8 cellular contexts compared by ENCODE assay signal in the genomic region with DNA sequence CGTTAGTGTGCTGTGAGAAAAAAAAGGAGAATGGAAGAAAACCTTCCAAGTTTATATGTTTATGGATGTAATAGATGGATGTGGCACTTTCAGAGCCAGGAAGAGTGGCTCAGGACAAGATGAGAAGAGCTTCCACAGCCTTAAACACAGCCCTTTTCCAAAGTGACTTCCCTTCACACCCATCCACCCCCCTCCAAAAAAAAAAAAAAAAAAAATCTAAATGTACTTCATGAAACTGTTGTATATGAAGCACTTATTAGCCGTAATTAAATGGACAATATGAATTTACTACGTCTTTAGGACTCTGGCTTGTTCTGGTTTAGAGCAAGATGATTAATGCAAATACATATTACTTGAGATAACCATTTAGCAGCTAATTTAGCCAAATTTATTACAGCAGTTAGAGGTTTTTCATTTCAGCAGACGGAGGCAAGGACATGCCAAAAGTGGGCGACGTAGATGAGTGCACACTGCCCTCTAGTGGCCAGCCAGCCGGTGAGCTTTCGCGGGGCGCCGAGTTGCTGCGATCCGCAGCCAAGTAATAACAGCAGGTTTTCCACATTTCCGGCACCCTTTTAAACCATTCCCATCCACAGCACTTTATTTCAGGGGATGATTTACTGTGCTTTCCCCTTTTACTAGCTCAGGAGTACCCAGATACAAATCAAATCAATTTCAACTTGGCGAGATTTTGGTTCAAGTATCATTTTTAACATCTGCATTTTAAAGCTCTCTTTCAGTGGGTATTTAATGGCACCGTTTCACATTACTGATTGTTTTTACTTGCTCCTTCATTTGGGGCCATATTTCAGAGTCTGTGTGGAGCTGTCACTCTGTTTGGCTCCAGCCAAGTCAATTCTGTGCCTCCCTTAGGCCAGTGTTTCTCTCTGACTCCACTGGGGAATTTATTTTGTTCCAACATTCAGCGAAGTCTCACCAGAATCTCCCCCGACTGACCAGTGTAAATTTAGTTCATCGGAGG.
A peak's percentile ranks its signal among the peaks of the same experiment; 100 is the strongest.
DNase-seq lines count a peak whose midpoint lies in the region; ATAC-seq and TF ChIP-seq lines count a peak whose summit lies in the region.

No MANE protein-coding gene starts in this region.

- H3K9me3 ChIP-seq in A673 (ENCODE audit: low read depth, low read length, poor library complexity, severe bottlenecking) (no peaks in the 10 kb centered on the region), endocrine pancreas (ENCODE audit: control insufficient read depth, low read length) (no peaks in the 10 kb centered on the region)

- intact Hi-C loops in A673 (cut with micrococcal nuclease; ENCODE audit: unreplicated experiment): loop anchor here (1.0 to 5.0 kb wide), 7 partner anchors 116 to 1216 kb away; no protein-coding TSS in a partner anchor

- DNase-seq in A673 (ENCODE audit: low spot score) (peak; percentile 87), NCI-H82 (lab: John Stamatoyannopoulos, UW) (peak; percentile 72), mesenteric fat pad (ENCODE audit: low spot score) (peak; percentile 92)
- peak; percentile 17 to 56 (median 45) for DNase-seq in activated CD8-positive, alpha-beta memory T cell treated with anti-CD3 and anti-CD28 coated beads for 48 hours (ENCODE audit: low read depth in 2 of 3, low spot score in 2 of 3)
- DNase-seq in stimulated activated CD8-positive, alpha-beta memory T cell treated with anti-CD3 and anti-CD28 coated beads, Interleukin-15, amount 100 ng/mL, for 24 hours (ENCODE audit: low read depth): peak; percentile 59

- TF ChIP-seq CTCF in A673 (conservative IDR thresholded peaks at IDR 0.05; ENCODE audit: low read depth, low read length): peak; percentile 98

- H3K9ac ChIP-seq in endocrine pancreas (ENCODE audit: control insufficient read depth, insufficient read depth, low read length): peak overlapping the region; percentile 20

- H3K36me3 ChIP-seq in A673 (ENCODE audit: insufficient read depth, low read length, poor library complexity, severe bottlenecking): no peaks in the 10 kb centered on the region
- H3K36me3 ChIP-seq in endocrine pancreas (ENCODE audit: control insufficient read depth, insufficient read depth, low read length): no peaks in the 10 kb centered on the region

- H3K4me3 ChIP-seq in A673 (ENCODE audit: low read depth, low read length, poor library complexity, severe bottlenecking): no peak overlapping the region
- H3K4me3 ChIP-seq in endocrine pancreas (ENCODE audit: control insufficient read depth, insufficient read depth, low read length): peak overlapping the region; percentile 28

- no TSS peak for BruUV-seq in A673 (replicated peaks; lab: Mats Ljungman, UMichigan)

- no peak overlapping the region for H3K27ac ChIP-seq in A673 (ENCODE audit: low read depth, low read length, poor library complexity, severe bottlenecking)

- H3K4me1 ChIP-seq in A673 (ENCODE audit: insufficient read depth, low read length, poor library complexity, severe bottlenecking) (peaks cover 18% of the 10 kb centered on the region), endocrine pancreas (ENCODE audit: control insufficient read depth, insufficient read depth, low read length) (no peaks in the 10 kb centered on the region)

- peak; percentile 47 for ATAC-seq in GM18517 (IDR thresholded peaks at IDR 0.05; ENCODE audit: unreplicated experiment)
- peak; percentile 45 for ATAC-seq in HG03571 (IDR thresholded peaks at IDR 0.05; ENCODE audit: unreplicated experiment)

- H3K27me3 ChIP-seq in A673 (replicated peaks; ENCODE audit: insufficient read depth, low read depth, low read length, poor library complexity) (no peaks in the 10 kb centered on the region), endocrine pancreas (ENCODE audit: control insufficient read depth, insufficient read depth, low read length) (no peaks in the 10 kb centered on the region)

- POLR2A ChIA-PET in A673 (lab: Charles Lee; ENCODE audit: low non-redundant PET): interaction anchor here (0.6 kb wide), 1 partner anchor 27 kb away, joined by 7 read pairs; no protein-coding TSS in a partner anchor

- CTCF ChIA-PET in A673 (lab: Charles Lee): interaction anchor here (0.5 to 1.4 kb wide), 5 partner anchors 117 to 1204 kb away, joined by 4 to 9 read pairs (median 5); no protein-coding TSS in a partner anchor
